In the genomic region with DNA sequence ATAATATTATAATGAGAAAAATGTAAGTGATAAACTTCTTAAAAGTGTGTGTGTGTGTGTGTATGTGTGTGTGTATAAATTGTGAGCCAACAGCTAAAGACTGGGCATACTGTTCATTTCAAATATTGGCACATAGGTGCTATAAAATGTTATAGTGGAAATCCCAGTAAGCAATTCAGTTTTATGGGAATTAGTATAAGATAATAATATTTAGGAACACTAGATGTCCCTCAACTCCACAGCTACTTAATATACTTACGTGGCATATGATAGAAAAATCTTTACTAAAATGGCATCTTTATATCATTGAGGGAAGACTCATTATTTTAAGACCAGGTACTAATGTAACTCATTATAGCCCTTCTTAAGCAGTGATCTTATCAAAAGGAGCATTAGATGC, we compare ENCODE assay signal across 14 cellular contexts.
DNase-seq lines count a peak whose midpoint lies in the region; ATAC-seq, FAIRE-seq and TF ChIP-seq lines count a peak whose summit lies in the region.
"Had no signal": no experiment of that assay in that cellular context is flagged by ENCODE, and none has a peak within 500 bp of the region (broad histone marks: within the 10 kb centered on the region; RNA-seq: fewer than 3 reads in every experiment).

No MANE protein-coding gene starts in this region.

- no peak overlapping the region for H3K4me3 ChIP-seq in breast epithelium
- no peak overlapping the region for H3K4me3 ChIP-seq in endothelial cell of umbilical vein (replicated peaks in 1 of 3; ENCODE audit: insufficient read depth in 1 of 3, low read depth in 1 of 3, low read length in 3 of 3)
- H3K4me3 ChIP-seq: pancreas, tibial nerve had no signal

- H2AFZ ChIP-seq in endothelial cell of umbilical vein (ENCODE audit: low read depth, low read length): no peak overlapping the region

- intact Hi-C loops in MCF 10A (cut with micrococcal nuclease) (loop anchor here (5.0 kb wide), 1 partner anchor 577 kb away; no protein-coding TSS in a partner anchor), breast epithelium (cut with DNase I; ENCODE audit: low total_unique reads) (no loop called here), endothelial cell of umbilical vein (cut with micrococcal nuclease) (loop anchor here (1.0 to 10.0 kb wide), 6 partner anchors 179 to 745 kb away; partner anchors contain the start of gene MAB21L1), left cardiac atrium (cut with DNase I) (no loop called here)

- H3K79me2 ChIP-seq in endothelial cell of umbilical vein (ENCODE audit: control insufficient read depth, insufficient read depth, low read length): no peaks in the 10 kb centered on the region

- no peaks in the 10 kb centered on the region for H3K36me3 Mint-ChIP-seq in MCF 10A (ENCODE audit: insufficient read depth, unreplicated experiment)
- H3K36me3 Mint-ChIP-seq: T-cell had no signal

- H3K27me3 ChIP-seq in breast epithelium (no peaks in the 10 kb centered on the region), endothelial cell of umbilical vein (ENCODE audit: control insufficient read depth in 2 of 2, insufficient read depth in 2 of 2, low read length in 2 of 2) (no peaks in the 10 kb centered on the region)
- H3K27me3 ChIP-seq: pancreas, tibial nerve had no signal

- H3K27ac Mint-ChIP-seq in MCF 10A (ENCODE audit: low read depth, unreplicated experiment): no peak overlapping the region
- H3K27ac Mint-ChIP-seq: activated CD4-positive, alpha-beta T cell treated with anti-CD3 and anti-CD28 coated beads for 36 hours; dendritic cell treated with granulocyte-macrophage colony-stimulating factor and Interleukin-4, amounts not matched to agents 40 ng/mL and 50 ng/mL, for 4 days; T-cell had no signal

- no peak for ATAC-seq in left cardiac atrium
- ATAC-seq: activated CD4-positive, alpha-beta T cell treated with anti-CD3 and anti-CD28 coated beads for 36 hours; pancreas; T-cell had no signal

- TF ChIP-seq CTCF in MCF 10A (IDR thresholded peaks at IDR 0.05; ENCODE audit: unreplicated experiment) (no peak), breast epithelium (IDR thresholded peaks at IDR 0.05) (no peak), endothelial cell of umbilical vein (IDR thresholded peaks at IDR 0.05; ENCODE audit: extremely low read depth in 1 of 2, insufficient read depth in 1 of 2, low read depth in 1 of 2, low read length in 2 of 2) (no peak)

- H3K36me3 ChIP-seq in breast epithelium: no peaks in the 10 kb centered on the region
- no peaks in the 10 kb centered on the region for H3K36me3 ChIP-seq in endothelial cell of umbilical vein (ENCODE audit: control insufficient read depth in 2 of 2, extremely low read depth in 1 of 2, insufficient read depth in 2 of 2, low read length in 2 of 2)
- H3K36me3 ChIP-seq: pancreas had no signal

- no peaks in the 10 kb centered on the region for H3K9me3 ChIP-seq in breast epithelium
- H3K9me3 ChIP-seq in endothelial cell of umbilical vein (replicated peaks; ENCODE audit: control insufficient read depth, insufficient read depth, low read length): no peaks in the 10 kb centered on the region
- H3K9me3 ChIP-seq: pancreas, tibial nerve had no signal

- dilution Hi-C loops in endothelial cell of umbilical vein (cut with MboI; ENCODE audit: extremely low pct_ligation_motif_present, low sequenced_read_pairs): no loop called here

- H3K4me1 ChIP-seq in breast epithelium (no peaks in the 10 kb centered on the region), endothelial cell of umbilical vein (ENCODE audit: control insufficient read depth, extremely low read depth, insufficient read depth, low read length) (no peaks in the 10 kb centered on the region)
- H3K4me1 ChIP-seq: pancreas, tibial nerve had no signal

- POLR2A ChIA-PET in MCF 10A (lab: Yijun Ruan, JAX) (interaction anchor here (0.9 kb wide), 1 partner anchor 11 kb away, joined by 3 read pairs; no protein-coding TSS in a partner anchor), endothelial cell of umbilical vein (lab: Charles Lee) (no interaction called here)

- no peaks in the 10 kb centered on the region for H4K20me1 ChIP-seq in endothelial cell of umbilical vein (replicated peaks; ENCODE audit: control insufficient read depth, extremely low read depth, insufficient read depth, low read length)

- no peaks in the 10 kb centered on the region for H3K27me3 Mint-ChIP-seq in MCF 10A (ENCODE audit: insufficient read depth, unreplicated experiment)
- H3K27me3 Mint-ChIP-seq: activated CD4-positive, alpha-beta T cell treated with anti-CD3 and anti-CD28 coated beads for 36 hours; dendritic cell treated with granulocyte-macrophage colony-stimulating factor and Interleukin-4, amounts not matched to agents 40 ng/mL and 50 ng/mL, for 4 days; T-cell had no signal

- CTCF ChIA-PET in MCF 10A (lab: Yijun Ruan, JAX): interaction anchor here (0.7 to 2.5 kb wide), 5 partner anchors 9 to 578 kb away, joined by 3 to 7 read pairs (median 6); no protein-coding TSS in a partner anchor
- CTCF ChIA-PET in endothelial cell of umbilical vein (lab: Charles Lee): interaction anchor here (0.8 to 2.8 kb wide), 10 partner anchors 9 to 743 kb away, joined by 3 to 18 read pairs (median 6); no protein-coding TSS in a partner anchor

- DNase-seq in MCF 10A (ENCODE audit: unreplicated experiment) (peak; percentile 10), breast epithelium (ENCODE audit: low spot score in 2 of 2) (no peak), NCI-H526 treated with DMSO at 0.1 percent for 48 hours (lab: John Stamatoyannopoulos, UW) (peak; percentile 6), endothelial cell of umbilical vein (ENCODE audit: low read depth, low spot score) (peak; percentile 34), superior temporal gyrus (ENCODE audit: extremely low spot score) (peak; percentile 21), left cardiac atrium (no peak), SIG-M5 (lab: John Stamatoyannopoulos, UW) (no peak)
- DNase-seq in stimulated activated CD4-positive, alpha-beta T cell treated with anti-CD3 and anti-CD28 coated beads, Interleukin-12 subunit alpha, Interleukin-12 subunit beta, amount 100 ng/mL, for 4 hours: no peak
- DNase-seq: activated CD4-positive, alpha-beta T cell treated with anti-CD3 and anti-CD28 coated beads for 36 hours; DMS153; pancreas; T-cell had no signal

- H3K27ac ChIP-seq in breast epithelium: no peak overlapping the region
- no peak overlapping the region for H3K27ac ChIP-seq in endothelial cell of umbilical vein (ENCODE audit: insufficient read depth, low read depth, low read length)
- H3K27ac ChIP-seq: pancreas, tibial nerve had no signal

- H3K9ac ChIP-seq in endothelial cell of umbilical vein (replicated peaks; ENCODE audit: extremely low read depth, insufficient read depth, low read length): no peak overlapping the region

- H3K4me1 Mint-ChIP-seq in MCF 10A (ENCODE audit: insufficient read depth, unreplicated experiment): no peaks in the 10 kb centered on the region
- H3K4me1 Mint-ChIP-seq: activated CD4-positive, alpha-beta T cell treated with anti-CD3 and anti-CD28 coated beads for 36 hours; T-cell had no signal

- no peak overlapping the region for H3K4me2 ChIP-seq in endothelial cell of umbilical vein (ENCODE audit: insufficient read depth, low read length)

- BruUV-seq in MCF 10A (replicated peaks; lab: Mats Ljungman, UMichigan) (no TSS peak), endothelial cell of umbilical vein (replicated peaks; lab: Mats Ljungman, UMichigan) (no TSS peak)

- no peaks in the 10 kb centered on the region for H3K9me3 Mint-ChIP-seq in MCF 10A (ENCODE audit: unreplicated experiment)
- H3K9me3 Mint-ChIP-seq: dendritic cell treated with granulocyte-macrophage colony-stimulating factor and Interleukin-4, amounts not matched to agents 40 ng/mL and 50 ng/mL, for 4 days; T-cell had no signal

- H3K4me3 Mint-ChIP-seq in MCF 10A (ENCODE audit: unreplicated experiment): no peak overlapping the region
- H3K4me3 Mint-ChIP-seq: activated CD4-positive, alpha-beta T cell treated with anti-CD3 and anti-CD28 coated beads for 36 hours; dendritic cell treated with granulocyte-macrophage colony-stimulating factor and Interleukin-4, amounts not matched to agents 40 ng/mL and 50 ng/mL, for 4 days; T-cell had no signal

- no peak for FAIRE-seq in endothelial cell of umbilical vein (lab: Jason Lieb, UNC)

- no peaks in the 10 kb centered on the region for H3K9me1 ChIP-seq in endothelial cell of umbilical vein (replicated peaks; ENCODE audit: control insufficient read depth, extremely low read depth, insufficient read depth, low read length)

- no peak for TF ChIP-seq POLR2A in breast epithelium (IDR thresholded peaks at IDR 0.05)
- no peak for TF ChIP-seq POLR2A in endothelial cell of umbilical vein (IDR thresholded peaks at IDR 0.05; ENCODE audit: low read depth, low read length)

TF ChIP-seq in endothelial cell of umbilical vein, 7 proteins besides CTCF, POLR2A, EP300 and RAD21:
- TF ChIP-seq EZH2 (IDR thresholded peaks at IDR 0.05; ENCODE audit: borderline replicate concordance, low read depth, low read length, severe bottlenecking) (no peak), POLR2AphosphoS5 (IDR thresholded peaks at IDR 0.05; ENCODE audit: insufficient read depth, low read depth, low read length) (no peak), FOS (IDR thresholded peaks at IDR 0.05; ENCODE audit: borderline replicate concordance, insufficient read depth, low read length) (no peak)
- TF ChIP-seq, protein P1, sequence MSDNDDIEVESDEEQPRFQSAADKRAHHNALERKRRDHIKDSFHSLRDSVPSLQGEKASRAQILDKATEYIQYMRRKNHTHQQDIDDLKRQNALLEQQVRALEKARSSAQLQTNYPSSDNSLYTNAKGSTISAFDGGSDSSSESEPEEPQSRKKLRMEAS (IDR thresholded peaks at IDR 0.05; ENCODE audit: insufficient read depth, insufficient read length): no peak

Comparison
In these comparisons a context has a peak if more than half of its experiments do, and no peak if none do; other contexts are left out.
1. DNase-seq: peak in MCF 10A (single experiment), NCI-H526 treated with DMSO at 0.1 percent for 48 hours (single experiment), endothelial cell of umbilical vein (single experiment) and superior temporal gyrus (single experiment); none in breast epithelium (0 of 2), stimulated activated CD4-positive, alpha-beta T cell treated with anti-CD3 and anti-CD28 coated beads, Interleukin-12 subunit alpha, Interleukin-12 subunit beta, amount 100 ng/mL, for 4 hours (single experiment), left cardiac atrium (single experiment) and SIG-M5 (single experiment).
2. intact Hi-C loops: an anchor here in MCF 10A (5.0 kb wide) and endothelial cell of umbilical vein (1.0 to 10.0 kb wide); none called in breast epithelium and left cardiac atrium.